1 cellular context compared by ENCODE assay signal in genomic region chr12:76346798-76347420, GRCh38.
A peak's percentile ranks its signal among the peaks of the same experiment; 100 is the strongest.
TF ChIP-seq lines count a peak whose summit lies in the region.

No MANE protein-coding gene starts in this region.

TF ChIP-seq in HepG2, 621 proteins besides CTCF, POLR2A, EP300 and RAD21 (continued from another document):
- TF ChIP-seq TOPORS (CRISPR knock-in tag; IDR thresholded peaks at IDR 0.05) (no peak), ERF (CRISPR knock-in tag; IDR thresholded peaks at IDR 0.05) (no peak), ZNF317 (CRISPR knock-in tag; IDR thresholded peaks at IDR 0.05) (no peak), TFAP4 (IDR thresholded peaks at IDR 0.05; ENCODE audit: borderline replicate concordance, low read depth) (no peak), SAP130 (CRISPR knock-in tag; IDR thresholded peaks at IDR 0.05; ENCODE audit: low read depth) (0 out of 2 replicates have a peak, but pooled peaks have one; percentile 28), ZNF263 (CRISPR knock-in tag; IDR thresholded peaks at IDR 0.05) (no peak), SMC3 (IDR thresholded peaks at IDR 0.05; ENCODE audit: low read length) (peak; percentile 55), ZNF10 (CRISPR knock-in tag; IDR thresholded peaks at IDR 0.05; ENCODE audit: borderline replicate concordance, low read depth) (no peak), ZNF441 (CRISPR knock-in tag; IDR thresholded peaks at IDR 0.05; ENCODE audit: borderline replicate concordance) (peak; percentile 69), BCL6 (CRISPR knock-in tag; IDR thresholded peaks at IDR 0.05) (no peak), ZFX (CRISPR knock-in tag; IDR thresholded peaks at IDR 0.05; ENCODE audit: low read depth) (no peak), ZFP1 (CRISPR knock-in tag; IDR thresholded peaks at IDR 0.05) (no peak), RARG (CRISPR knock-in tag; IDR thresholded peaks at IDR 0.05; ENCODE audit: low read depth) (no peak), MXD4 (CRISPR knock-in tag; IDR thresholded peaks at IDR 0.05) (no peak), TEAD3 (CRISPR knock-in tag; optimal IDR thresholded peaks at IDR 0.05; ENCODE audit: borderline replicate concordance) (peak; percentile 36), STAG1 (CRISPR knock-in tag; IDR thresholded peaks at IDR 0.05) (peak; percentile 85), RFXANK (CRISPR knock-in tag; IDR thresholded peaks at IDR 0.05) (no peak), KDM2A (CRISPR knock-in tag; IDR thresholded peaks at IDR 0.05; ENCODE audit: borderline replicate concordance, low read depth) (no peak), ZNF430 (CRISPR knock-in tag; IDR thresholded peaks at IDR 0.05) (no peak), IRX3 (CRISPR knock-in tag; IDR thresholded peaks at IDR 0.05; ENCODE audit: borderline replicate concordance, low read depth) (no peak), NFKB2 (CRISPR knock-in tag; IDR thresholded peaks at IDR 0.05; ENCODE audit: borderline replicate concordance) (no peak), GATAD2A (CRISPR knock-in tag; IDR thresholded peaks at IDR 0.05) (no peak), ZNF792 (CRISPR knock-in tag; IDR thresholded peaks at IDR 0.05) (no peak), ZNF367 (CRISPR knock-in tag; IDR thresholded peaks at IDR 0.05; ENCODE audit: borderline replicate concordance) (no peak), ZNF235 (CRISPR knock-in tag; IDR thresholded peaks at IDR 0.05; ENCODE audit: borderline replicate concordance) (no peak), PLRG1 (conservative IDR thresholded peaks at IDR 0.05) (no peak), TFDP1 (CRISPR knock-in tag; IDR thresholded peaks at IDR 0.05; ENCODE audit: borderline replicate concordance) (no peak), ZFY (CRISPR knock-in tag; IDR thresholded peaks at IDR 0.05) (no peak), CENPX (CRISPR knock-in tag; IDR thresholded peaks at IDR 0.05) (no peak), CHD2 (IDR thresholded peaks at IDR 0.05; ENCODE audit: low read depth, low read length) (no peak), ZFP36L1 (CRISPR knock-in tag; IDR thresholded peaks at IDR 0.05) (no peak), USF2 (IDR thresholded peaks at IDR 0.05; ENCODE audit: low read depth, low read length) (no peak), USF2 (CRISPR knock-in tag; IDR thresholded peaks at IDR 0.05; ENCODE audit: borderline replicate concordance) (no peak), NPAS2 (CRISPR knock-in tag; IDR thresholded peaks at IDR 0.05; ENCODE audit: borderline replicate concordance) (no peak), MTF1 (CRISPR knock-in tag; IDR thresholded peaks at IDR 0.05) (no peak), ZNF619 (CRISPR knock-in tag; IDR thresholded peaks at IDR 0.05) (no peak), GABPA (IDR thresholded peaks at IDR 0.05; ENCODE audit: low read depth, low read length) (no peak), GABPA (CRISPR knock-in tag; IDR thresholded peaks at IDR 0.05; ENCODE audit: low read depth) (peak; percentile 39; the same call in 1 of the 2 replicates), SP2 (CRISPR knock-in tag; IDR thresholded peaks at IDR 0.05) (no peak), ZNF496 (CRISPR knock-in tag; IDR thresholded peaks at IDR 0.05; ENCODE audit: insufficient replicate concordance) (no peak), ZNF34 (CRISPR knock-in tag; IDR thresholded peaks at IDR 0.05; ENCODE audit: borderline replicate concordance) (no peak), SCMH1 (CRISPR knock-in tag; IDR thresholded peaks at IDR 0.05; ENCODE audit: borderline replicate concordance) (no peak), HNF1A (IDR thresholded peaks at IDR 0.05; ENCODE audit: low read depth) (no peak), HNF1A (CRISPR knock-in tag; IDR thresholded peaks at IDR 0.05; ENCODE audit: borderline replicate concordance) (no peak), TAF1 (CRISPR knock-in tag; IDR thresholded peaks at IDR 0.05) (no peak), ZNF563 (CRISPR knock-in tag; IDR thresholded peaks at IDR 0.05) (no peak)
